ENCODE assay signal across 34 cellular contexts in genomic region chr10:111936143-111936542, GRCh38.
"Had no signal": no experiment of that assay in that cellular context is flagged by ENCODE, and none has a peak within 500 bp of the region (broad histone marks: within the 10 kb centered on the region; RNA-seq: fewer than 3 reads in every experiment).

No MANE protein-coding gene starts in this region.

- H3K4me3 Mint-ChIP-seq: activated CD4-positive, alpha-beta memory T cell treated with anti-CD3 and anti-CD28 coated beads, Interleukin-2, amount 10 ng/mL, durations not matched to agents 7 days and 5 days; activated CD4-positive, alpha-beta T cell treated with anti-CD3 and anti-CD28 coated beads for 36 hours; activated CD4-positive, alpha-beta T cell treated with anti-CD3 and anti-CD28 coated beads, Interleukin-2, amount 10 ng/mL, durations not matched to agents 7 days and 5 days; activated CD8-positive, alpha-beta memory T cell treated with anti-CD3 and anti-CD28 coated beads, Interleukin-2, amount 10 ng/mL, durations not matched to agents 7 days and 5 days; activated CD8-positive, alpha-beta T cell treated with anti-CD3 and anti-CD28 coated beads, Interleukin-2, amount 10 ng/mL, durations not matched to agents 7 days and 5 days; activated naive CD4-positive, alpha-beta T cell treated with anti-CD3 and anti-CD28 coated beads, Interleukin-2, amount 10 ng/mL, durations not matched to agents 7 days and 5 days; activated naive CD4-positive, alpha-beta T cell treated with anti-CD3 and anti-CD28 coated beads, Interleukin-2, amount 50 U/mL, for 24 hours; activated naive CD8-positive, alpha-beta T cell; activated naive CD8-positive, alpha-beta T cell treated with anti-CD3 and anti-CD28 coated beads, Interleukin-2, amount 10 ng/mL, durations not matched to agents 7 days and 5 days; activated naive CD8-positive, alpha-beta T cell treated with anti-CD3 and anti-CD28 coated beads, Interleukin-2, amount 50 U/mL, for 24 hours; activated T-cell treated with anti-CD3 and anti-CD28 coated beads, Interleukin-2, amount 50 U/mL, for 24 hours; T-helper 1 cell treated with Interleukin-12 subunit alpha and Interleukin-12 subunit beta and Interleukin-4 antibody, amounts not matched to agents 30 μg/mL and 1 μg/mL, for 36 hours; T-helper 2 cell treated with Interferon-gamma antibody and Interleukin-4, amounts not matched to agents 5 μg/mL and 100 μg/mL, for 36 hours had no signal

- H3K9me3 ChIP-seq: body of pancreas, breast epithelium had no signal

- H3K27me3 Mint-ChIP-seq: activated CD4-positive, alpha-beta memory T cell treated with anti-CD3 and anti-CD28 coated beads, Interleukin-2, amount 10 ng/mL, durations not matched to agents 7 days and 5 days; activated CD4-positive, alpha-beta T cell treated with anti-CD3 and anti-CD28 coated beads for 36 hours; activated CD4-positive, alpha-beta T cell treated with anti-CD3 and anti-CD28 coated beads, Interleukin-2, amount 10 ng/mL, durations not matched to agents 7 days and 5 days; activated CD8-positive, alpha-beta memory T cell treated with anti-CD3 and anti-CD28 coated beads, Interleukin-2, amount 10 ng/mL, durations not matched to agents 7 days and 5 days; activated naive CD4-positive, alpha-beta T cell treated with anti-CD3 and anti-CD28 coated beads, Interleukin-2, amount 10 ng/mL, durations not matched to agents 7 days and 5 days; activated naive CD8-positive, alpha-beta T cell treated with anti-CD3 and anti-CD28 coated beads, Interleukin-2, amount 10 ng/mL, durations not matched to agents 7 days and 5 days; activated naive CD8-positive, alpha-beta T cell treated with anti-CD3 and anti-CD28 coated beads, Interleukin-2, amount 50 U/mL, for 24 hours had no signal

- ATAC-seq: activated CD4-positive, alpha-beta T cell treated with anti-CD3 and anti-CD28 coated beads for 36 hours; activated CD4-positive, CD25-positive, alpha-beta regulatory T cell treated with anti-CD3 and anti-CD28 coated beads, Interleukin-2, amount 50 U/mL, for 24 hours; activated CD8-positive, alpha-beta memory T cell treated with anti-CD3 and anti-CD28 coated beads, Interleukin-2, amount 10 ng/mL, durations not matched to agents 7 days and 5 days; activated CD8-positive, alpha-beta T cell treated with anti-CD3 and anti-CD28 coated beads, Interleukin-2, amount 10 ng/mL, durations not matched to agents 7 days and 5 days; activated naive CD8-positive, alpha-beta T cell treated with anti-CD3 and anti-CD28 coated beads, Interleukin-2, amount 50 U/mL, for 24 hours; body of pancreas had no signal

- H3K27ac Mint-ChIP-seq: activated CD4-positive, alpha-beta memory T cell treated with anti-CD3 and anti-CD28 coated beads, Interleukin-2, amount 10 ng/mL, durations not matched to agents 7 days and 5 days; activated CD4-positive, alpha-beta T cell treated with anti-CD3 and anti-CD28 coated beads for 36 hours; activated CD4-positive, alpha-beta T cell treated with anti-CD3 and anti-CD28 coated beads, Interleukin-2, amount 10 ng/mL, durations not matched to agents 7 days and 5 days; activated CD8-positive, alpha-beta memory T cell treated with anti-CD3 and anti-CD28 coated beads, Interleukin-2, amount 10 ng/mL, durations not matched to agents 7 days and 5 days; activated CD8-positive, alpha-beta T cell treated with anti-CD3 and anti-CD28 coated beads, Interleukin-2, amount 10 ng/mL, durations not matched to agents 7 days and 5 days; activated naive CD4-positive, alpha-beta T cell treated with anti-CD3 and anti-CD28 coated beads, Interleukin-2, amount 10 ng/mL, durations not matched to agents 7 days and 5 days; activated naive CD4-positive, alpha-beta T cell treated with anti-CD3 and anti-CD28 coated beads, Interleukin-2, amount 50 U/mL, for 24 hours; activated naive CD8-positive, alpha-beta T cell; activated naive CD8-positive, alpha-beta T cell treated with anti-CD3 and anti-CD28 coated beads, Interleukin-2, amount 10 ng/mL, durations not matched to agents 7 days and 5 days; activated naive CD8-positive, alpha-beta T cell treated with anti-CD3 and anti-CD28 coated beads, Interleukin-2, amount 50 U/mL, for 24 hours; activated T-cell treated with anti-CD3 and anti-CD28 coated beads, Interleukin-2, amount 50 U/mL, for 24 hours; activated T-helper 2 cell treated with anti-CD3 and anti-CD28 coated beads, Interferon-gamma antibody, Interleukin-2, Interleukin-4, amounts not matched to agents 10 μg/mL and 5 μg/mL and 100 μg/mL, durations not matched to agents 14 hours and 24 hours and 36 hours; T-helper 1 cell treated with Interleukin-12 subunit alpha and Interleukin-12 subunit beta and Interleukin-4 antibody, amounts not matched to agents 30 μg/mL and 1 μg/mL, for 36 hours; T-helper 2 cell treated with Interferon-gamma antibody and Interleukin-4, amounts not matched to agents 5 μg/mL and 100 μg/mL, for 36 hours had no signal

- H3K27me3 ChIP-seq: body of pancreas, brain microvascular endothelial cell, breast epithelium had no signal

- H3K36me3 ChIP-seq: brain microvascular endothelial cell, breast epithelium had no signal

- H3K36me3 Mint-ChIP-seq: activated CD8-positive, alpha-beta memory T cell treated with anti-CD3 and anti-CD28 coated beads, Interleukin-2, amount 10 ng/mL, durations not matched to agents 7 days and 5 days; activated naive CD4-positive, alpha-beta T cell treated with anti-CD3 and anti-CD28 coated beads, Interleukin-2, amount 10 ng/mL, durations not matched to agents 7 days and 5 days; activated naive CD4-positive, alpha-beta T cell treated with anti-CD3 and anti-CD28 coated beads, Interleukin-2, amount 50 U/mL, for 24 hours; activated naive CD8-positive, alpha-beta T cell; activated naive CD8-positive, alpha-beta T cell treated with anti-CD3 and anti-CD28 coated beads, Interleukin-2, amount 10 ng/mL, durations not matched to agents 7 days and 5 days had no signal

- DNase-seq: activated CD4-positive, alpha-beta memory T cell treated with anti-CD3 and anti-CD28 coated beads, Interleukin-2, amount 10 ng/mL, durations not matched to agents 7 days and 5 days; activated CD4-positive, alpha-beta T cell treated with anti-CD3 and anti-CD28 coated beads for 1 hour; activated CD4-positive, alpha-beta T cell treated with anti-CD3 and anti-CD28 coated beads for 36 hours; activated CD4-positive, alpha-beta T cell treated with anti-CD3 and anti-CD28 coated beads for 48 hours; activated CD4-positive, alpha-beta T cell treated with anti-CD3 and anti-CD28 coated beads, Interleukin-2, amount 10 ng/mL, durations not matched to agents 7 days and 5 days; activated CD4-positive, alpha-beta T cell treated with anti-CD3 and anti-CD28 coated beads, Interleukin-2, amount 50 U/mL, for 48 hours; activated CD4-positive, CD25-positive, alpha-beta regulatory T cell; activated CD8-positive, alpha-beta memory T cell treated with anti-CD3 and anti-CD28 coated beads for 24 hours; activated CD8-positive, alpha-beta memory T cell treated with anti-CD3 and anti-CD28 coated beads, Interleukin-2, amount 10 ng/mL, durations not matched to agents 7 days and 5 days; activated CD8-positive, alpha-beta memory T cell treated with anti-CD3 and anti-CD28 coated beads, Interleukin-2, amount 50 U/mL, for 48 hours; activated CD8-positive, alpha-beta T cell treated with anti-CD3 and anti-CD28 coated beads, Interleukin-2, amount 10 ng/mL, durations not matched to agents 7 days and 5 days; activated effector memory CD4-positive, alpha-beta T cell treated with Interleukin-2 at 50 U/mL for 16 hours; activated gamma-delta T cell; activated naive CD4-positive, alpha-beta T cell treated with anti-CD3 and anti-CD28 coated beads, Interleukin-2, amount 10 ng/mL, durations not matched to agents 7 days and 5 days; activated naive CD4-positive, alpha-beta T cell treated with Interleukin-2 at 50 U/mL for 16 hours; activated naive CD8-positive, alpha-beta T cell treated with anti-CD3 and anti-CD28 coated beads, Interleukin-2, amount 10 ng/mL, durations not matched to agents 7 days and 5 days; activated naive CD8-positive, alpha-beta T cell treated with anti-CD3 and anti-CD28 coated beads, Interleukin-2, amount 50 U/mL, for 24 hours; activated T-cell treated with anti-CD3 and anti-CD28 coated beads, Interleukin-2, amount 50 U/mL, for 24 hours; activated T-cell treated with anti-CD3 and anti-CD28 coated beads, Interleukin-2, amount 50 U/mL, for 48 hours; aorta; body of pancreas; brain microvascular endothelial cell; central memory CD4-positive, alpha-beta T cell; T-helper 1 cell; T-helper 2 cell; T-helper 9 cell had no signal

- H3K4me1 Mint-ChIP-seq: activated CD4-positive, alpha-beta memory T cell treated with anti-CD3 and anti-CD28 coated beads, Interleukin-2, amount 10 ng/mL, durations not matched to agents 7 days and 5 days; activated CD4-positive, alpha-beta T cell treated with anti-CD3 and anti-CD28 coated beads for 36 hours; activated CD4-positive, alpha-beta T cell treated with anti-CD3 and anti-CD28 coated beads, Interleukin-2, amount 10 ng/mL, durations not matched to agents 7 days and 5 days; activated CD8-positive, alpha-beta memory T cell treated with anti-CD3 and anti-CD28 coated beads, Interleukin-2, amount 10 ng/mL, durations not matched to agents 7 days and 5 days; activated naive CD4-positive, alpha-beta T cell treated with anti-CD3 and anti-CD28 coated beads, Interleukin-2, amount 10 ng/mL, durations not matched to agents 7 days and 5 days; activated naive CD4-positive, alpha-beta T cell treated with anti-CD3 and anti-CD28 coated beads, Interleukin-2, amount 50 U/mL, for 24 hours; activated naive CD8-positive, alpha-beta T cell treated with anti-CD3 and anti-CD28 coated beads, Interleukin-2, amount 10 ng/mL, durations not matched to agents 7 days and 5 days; activated naive CD8-positive, alpha-beta T cell treated with anti-CD3 and anti-CD28 coated beads, Interleukin-2, amount 50 U/mL, for 24 hours had no signal

- H3K4me3 ChIP-seq: body of pancreas, breast epithelium had no signal

- H3K4me1 ChIP-seq: body of pancreas, breast epithelium had no signal

- H3K27ac ChIP-seq: body of pancreas, brain microvascular endothelial cell, breast epithelium, VCaP had no signal

- H3K9me3 Mint-ChIP-seq: activated CD4-positive, alpha-beta memory T cell treated with anti-CD3 and anti-CD28 coated beads, Interleukin-2, amount 10 ng/mL, durations not matched to agents 7 days and 5 days; activated CD4-positive, alpha-beta T cell treated with anti-CD3 and anti-CD28 coated beads, Interleukin-2, amount 10 ng/mL, durations not matched to agents 7 days and 5 days; activated naive CD4-positive, alpha-beta T cell treated with anti-CD3 and anti-CD28 coated beads, Interleukin-2, amount 10 ng/mL, durations not matched to agents 7 days and 5 days; activated naive CD8-positive, alpha-beta T cell treated with anti-CD3 and anti-CD28 coated beads, Interleukin-2, amount 50 U/mL, for 24 hours; activated T-helper 2 cell treated with anti-CD3 and anti-CD28 coated beads, Interferon-gamma antibody, Interleukin-2, Interleukin-4, amounts not matched to agents 10 μg/mL and 5 μg/mL and 100 μg/mL, durations not matched to agents 14 hours and 24 hours and 36 hours; T-helper 1 cell treated with Interleukin-12 subunit alpha and Interleukin-12 subunit beta and Interleukin-4 antibody, amounts not matched to agents 30 μg/mL and 1 μg/mL, for 36 hours; T-helper 2 cell treated with Interferon-gamma antibody and Interleukin-4, amounts not matched to agents 5 μg/mL and 100 μg/mL, for 36 hours had no signal
